In the genomic region with DNA sequence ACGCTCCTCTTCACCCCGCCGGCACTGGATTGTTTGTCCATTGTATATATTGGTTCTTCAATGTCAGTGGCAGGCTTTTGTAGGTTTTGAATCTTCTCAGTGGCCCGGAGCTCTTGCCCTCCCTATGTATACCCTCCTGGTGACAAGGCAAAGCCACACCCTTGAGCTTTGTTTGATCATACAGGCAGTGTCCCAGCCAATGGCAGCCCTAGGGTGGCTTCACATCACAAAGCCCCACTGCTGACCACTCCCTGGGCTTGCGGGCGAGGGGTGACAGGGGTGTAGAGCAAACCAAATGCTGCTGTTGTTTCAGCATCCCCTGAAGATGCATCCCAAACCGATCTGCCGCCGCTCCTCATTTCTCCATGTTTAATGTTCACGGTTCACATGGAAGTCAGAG, we compare ENCODE assay signal across 5 cellular contexts. TPM values are rescaled to one million over a fixed set of nuclear protein-coding genes. Genes with fewer than 3 reads are reported as not detected.
"Had no signal": no experiment of that assay in that cellular context is flagged by ENCODE, and none has a peak within 500 bp of the region (broad histone marks: within the 10 kb centered on the region; RNA-seq: fewer than 3 reads in every experiment).

A gene with protein sequence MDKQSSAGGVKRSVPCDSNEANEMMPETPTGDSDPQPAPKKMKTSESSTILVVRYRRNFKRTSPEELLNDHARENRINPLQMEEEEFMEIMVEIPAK (minus strand): TSS at position 101 of the 400 bp plus-strand sequence. CDS start 60 bp downstream, at position 41.

RNA-seq across cellular contexts. Expression of the gene that starts here (rescaled TPM):
- total RNA-seq: GM23248, H1, H4, H7, H9 had no signal
